ENCODE assay signal across 16 cellular contexts in genomic region chr2:239109916-239110545, GRCh38.
DNase-seq lines count a peak whose midpoint lies in the region; ATAC-seq, FAIRE-seq and TF ChIP-seq lines count a peak whose summit lies in the region.
"Had no signal": no experiment of that assay in that cellular context is flagged by ENCODE, and none has a peak within 500 bp of the region (broad histone marks: within the 10 kb centered on the region; RNA-seq: fewer than 3 reads in every experiment).

No MANE protein-coding gene starts in this region.

- H3K9me3 Mint-ChIP-seq in activated naive CD4-positive, alpha-beta T cell treated with anti-CD3 and anti-CD28 coated beads, Interleukin-2, amount 10 ng/mL, durations not matched to agents 7 days and 5 days, result no peaks in the 10 kb centered on the region
- H3K9me3 Mint-ChIP-seq: GM23338, IgD-negative memory B cell had no signal

- FAIRE-seq in pancreas (lab: Jason Lieb, UNC), result no peak
- FAIRE-seq: GM12892 had no signal

- H3K27me3 ChIP-seq in gastroesophageal sphincter, result no peaks in the 10 kb centered on the region
- H3K27me3 ChIP-seq in stomach smooth muscle (ENCODE audit: control insufficient read depth in 1 of 2, insufficient read depth in 2 of 2, low read length in 2 of 2), result no peaks in the 10 kb centered on the region
- no peaks in the 10 kb centered on the region for H3K27me3 ChIP-seq in pancreas

- CTCF ChIA-PET in activated naive CD4-positive, alpha-beta T cell treated with anti-CD3 and anti-CD28 coated beads, Interleukin-2, amount 10 ng/mL, durations not matched to agents 7 days and 5 days (lab: Charles Lee), result no interaction called here

- no peak overlapping the region for H3K4me3 Mint-ChIP-seq in activated naive CD4-positive, alpha-beta T cell treated with anti-CD3 and anti-CD28 coated beads, Interleukin-2, amount 10 ng/mL, durations not matched to agents 7 days and 5 days
- H3K4me3 Mint-ChIP-seq: GM23338, IgD-negative memory B cell had no signal

- H3K27ac ChIP-seq in gastroesophageal sphincter (peak overlapping the region in 3 of 4 donors; percentile 79 to 91 (median 81)), stomach smooth muscle (ENCODE audit: low read length) (peak overlapping the region; percentile 90), pancreas (no peak overlapping the region)

- peaks cover 0 to 54% (median 21%) of the 10 kb centered on the region in 3 donors for H3K4me1 ChIP-seq in gastroesophageal sphincter
- H3K4me1 ChIP-seq in stomach smooth muscle (ENCODE audit: control insufficient read depth, insufficient read depth, low read length), result peaks cover 55% of the 10 kb centered on the region
- peaks cover 0 to 7% (median 6%) of the 10 kb centered on the region in 3 donors for H3K4me1 ChIP-seq in pancreas

- intact Hi-C loops in pancreas (cut with DNase I), result no loop called here

- H3K4me3 ChIP-seq in LNCaP clone FGC (ENCODE audit: low read depth, low read length) (peak overlapping the region; percentile 24), gastroesophageal sphincter (no peak overlapping the region), stomach smooth muscle (ENCODE audit: low read length in 2 of 2) (no peak overlapping the region), pancreas (no peak overlapping the region)
- H3K4me3 ChIP-seq: GM23338 had no signal

- no peak for TF ChIP-seq POLR2A in gastroesophageal sphincter (IDR thresholded peaks at IDR 0.05)

- H3K4me1 Mint-ChIP-seq in activated naive CD4-positive, alpha-beta T cell treated with anti-CD3 and anti-CD28 coated beads, Interleukin-2, amount 10 ng/mL, durations not matched to agents 7 days and 5 days, result no peaks in the 10 kb centered on the region
- H3K4me1 Mint-ChIP-seq: IgD-negative memory B cell had no signal

- WGBS in gastroesophageal sphincter (ENCODE audit: low coverage in 1 of 2), 2 donors, result 66 to 87% methylated on average over 9 to 13 of the region's 14 CpGs
- 60% methylated on average over 14 of the region's 14 CpGs for whole genome bisulfite sequencing in pancreas, 2 donors

- ATAC-seq in gastroesophageal sphincter, result no peak
- ATAC-seq in pancreas, result no peak
- ATAC-seq: GM23338 had no signal

- H3K36me3 Mint-ChIP-seq in activated naive CD4-positive, alpha-beta T cell treated with anti-CD3 and anti-CD28 coated beads, Interleukin-2, amount 10 ng/mL, durations not matched to agents 7 days and 5 days, result peaks cover 16% of the 10 kb centered on the region

- H3K27me3 Mint-ChIP-seq in activated naive CD4-positive, alpha-beta T cell treated with anti-CD3 and anti-CD28 coated beads, Interleukin-2, amount 10 ng/mL, durations not matched to agents 7 days and 5 days, result no peaks in the 10 kb centered on the region
- H3K27me3 Mint-ChIP-seq: IgD-negative memory B cell had no signal

- TF ChIP-seq CTCF in LNCaP clone FGC (IDR thresholded peaks at IDR 0.05; ENCODE audit: control insufficient read depth, extremely low read depth, insufficient read depth) (no peak), gastroesophageal sphincter (IDR thresholded peaks at IDR 0.05) (no peak), pancreas (IDR thresholded peaks at IDR 0.05) (no peak)

- TF ChIP-seq EP300 in gastroesophageal sphincter (IDR thresholded peaks at IDR 0.05), result no peak

- H3K27ac Mint-ChIP-seq in activated naive CD4-positive, alpha-beta T cell treated with anti-CD3 and anti-CD28 coated beads, Interleukin-2, amount 10 ng/mL, durations not matched to agents 7 days and 5 days, result no peak overlapping the region
- H3K27ac Mint-ChIP-seq: GM23338 had no signal

- H3K9ac ChIP-seq in stomach smooth muscle (ENCODE audit: low read length in 2 of 2), result peak overlapping the region in 1 of 2 donors; percentile 56

- H3K36me3 ChIP-seq in gastroesophageal sphincter, result peaks cover 0 to 82% of the 10 kb centered on the region in 2 donors
- peaks cover 31 to 49% of the 10 kb centered on the region in 2 donors for H3K36me3 ChIP-seq in stomach smooth muscle (ENCODE audit: control insufficient read depth in 2 of 2, insufficient read depth in 2 of 2, low read length in 2 of 2)
- H3K36me3 ChIP-seq in pancreas, result peaks cover 0 to 6% (median 0%) of the 10 kb centered on the region in 3 donors

- no peaks in the 10 kb centered on the region for H3K9me3 ChIP-seq in gastroesophageal sphincter
- H3K9me3 ChIP-seq in stomach smooth muscle (ENCODE audit: control insufficient read depth in 2 of 2, low read length in 2 of 2), result no peaks in the 10 kb centered on the region
- no peaks in the 10 kb centered on the region for H3K9me3 ChIP-seq in pancreas

- DNase-seq in NCI-H1105 (lab: John Stamatoyannopoulos, UW) (peak; percentile 42), NCI-H1105 treated with DMSO at 0.1 percent for 48 hours (lab: John Stamatoyannopoulos, UW) (no peak), LNCaP clone FGC (ENCODE audit: low read depth) (no peak), pancreas (no peak)
- no peak for DNase-seq in stimulated activated CD4-positive, alpha-beta T cell treated with anti-CD3 and anti-CD28 coated beads, Interleukin-4, amount 100 ng/mL, for 24 hours
- no peak for DNase-seq in activated naive CD4-positive, alpha-beta T cell treated with anti-CD3 and anti-CD28 coated beads, Interleukin-2, amount 10 ng/mL, durations not matched to agents 7 days and 5 days
- DNase-seq: Calu3, DND-41, GDM1, NCI-H524 treated with DMSO at 0.1 percent for 48 hours, RPMI8226 had no signal

Comparison
In these comparisons a context has a peak if more than half of its experiments do, and no peak if none do; other contexts are left out.
1. H3K27ac ChIP-seq: peak in gastroesophageal sphincter (3 of 4) and stomach smooth muscle (single experiment); none in pancreas (0 of 4).